1 cellular context compared by ENCODE assay signal in the genomic region with DNA sequence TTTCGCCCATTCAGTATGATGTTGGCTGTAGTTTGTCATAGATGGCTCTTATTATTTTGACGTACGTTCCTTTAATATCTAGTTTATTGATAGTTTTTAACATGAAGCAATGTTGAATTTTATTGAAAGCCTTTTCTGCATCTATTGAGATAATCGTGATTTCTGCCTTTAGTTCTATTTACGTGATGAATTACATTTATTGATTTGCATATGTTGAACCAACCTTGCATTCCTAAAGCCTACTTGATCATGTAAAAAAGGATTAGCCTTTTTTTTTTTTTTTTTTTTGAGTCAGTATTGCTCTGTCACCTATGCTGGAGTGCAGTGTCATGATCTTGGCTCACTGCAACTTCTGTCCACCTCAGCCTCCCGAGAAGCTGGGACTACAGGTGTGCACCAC.
TF ChIP-seq lines count a peak whose summit lies in the region.

No MANE protein-coding gene starts in this region.

TF ChIP-seq in K562, 482 proteins besides CTCF, POLR2A, EP300 and RAD21:
- TF ChIP-seq ZNF324 (CRISPR knock-in tag; IDR thresholded peaks at IDR 0.05), result peak; percentile 98
- no peak for TF ChIP-seq PRPF4 (IDR thresholded peaks at IDR 0.05; ENCODE audit: insufficient read depth, low read depth, low read length, poor library complexity, severe bottlenecking)
